In the genomic region with DNA sequence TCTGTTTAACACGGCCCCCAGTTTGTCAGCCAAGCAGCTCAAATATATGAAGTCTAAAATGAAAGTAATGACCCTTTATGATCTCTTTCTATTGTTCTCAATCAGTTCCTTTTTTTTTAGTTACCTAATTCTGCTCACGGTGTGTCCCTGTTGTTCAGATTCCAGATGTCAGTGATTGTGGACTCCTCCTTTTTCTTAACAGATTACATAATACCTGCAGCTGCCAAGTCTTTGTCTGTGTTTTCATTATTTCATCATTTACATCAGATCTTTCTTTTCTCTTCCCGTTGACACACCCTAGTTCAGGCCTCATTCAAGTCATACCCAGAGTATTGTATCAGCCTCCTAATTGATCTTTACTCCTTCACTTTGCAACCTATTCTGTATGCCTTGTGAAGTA, we compare ENCODE assay signal across 16 cellular contexts.
A peak's percentile ranks its signal among the peaks of the same experiment; 100 is the strongest.
DNase-seq lines count a peak whose midpoint lies in the region; ATAC-seq and TF ChIP-seq lines count a peak whose summit lies in the region.
"Had no signal": no experiment of that assay in that cellular context is flagged by ENCODE, and none has a peak within 500 bp of the region (broad histone marks: within the 10 kb centered on the region; RNA-seq: fewer than 3 reads in every experiment).

No MANE protein-coding gene starts in this region.

- no peak overlapping the region for H3K4me3 ChIP-seq in astrocyte of the spinal cord (ENCODE audit: low read depth, low read length)
- H3K4me3 ChIP-seq: ascending aorta, thoracic aorta had no signal

- no peak for TF ChIP-seq CTCF in astrocyte of the spinal cord (IDR thresholded peaks at IDR 0.05; ENCODE audit: low read depth, low read length)

- in situ Hi-C loops in astrocyte of the spinal cord (cut with HindIII; ENCODE audit: low sequenced_read_pairs) = no loop called here

- DNase-seq in GM04503 (ENCODE audit: low read depth) (peak; percentile 57), NCI-H2107 treated with DMSO at 0.1 percent for 48 hours (lab: John Stamatoyannopoulos, UW; ENCODE audit: unreplicated experiment) (peak; percentile 87), astrocyte of the spinal cord (ENCODE audit: low read depth, low spot score) (peak; percentile 14), iris pigment epithelial cell (ENCODE audit: low read depth) (peak; percentile 57), retina (no peak), NK-92 (lab: John Stamatoyannopoulos, UW; ENCODE audit: unreplicated experiment) (no peak)
- no peak for DNase-seq in activated effector memory CD4-positive, alpha-beta T cell treated with Interleukin-2 at 50 U/mL for 16 hours
- DNase-seq: activated CD4-positive, alpha-beta T cell treated with anti-CD3 and anti-CD28 coated beads for 48 hours; endodermal cell; mesenchymal stem cell; NCI-H1930; PC-3; stimulated activated CD4-positive, alpha-beta T cell treated with anti-CD3 and anti-CD28 coated beads, Interleukin-12 subunit alpha, Interleukin-12 subunit beta, amount 100 ng/mL, for 4 hours had no signal

- ATAC-seq in HG03520 (IDR thresholded peaks at IDR 0.05; ENCODE audit: unreplicated experiment) = no peak
- ATAC-seq: PC-3 had no signal

Comparison
In these comparisons a context has a peak if more than half of its experiments do, and no peak if none do; other contexts are left out.
1. DNase-seq: peak in GM04503 (single experiment), NCI-H2107 treated with DMSO at 0.1 percent for 48 hours (single experiment), astrocyte of the spinal cord (single experiment) and iris pigment epithelial cell (single experiment); none in activated effector memory CD4-positive, alpha-beta T cell treated with Interleukin-2 at 50 U/mL for 16 hours (single experiment), retina (single experiment) and NK-92 (single experiment).